Comparison of ENCODE assay signal across 23 cellular contexts in the genomic region with DNA sequence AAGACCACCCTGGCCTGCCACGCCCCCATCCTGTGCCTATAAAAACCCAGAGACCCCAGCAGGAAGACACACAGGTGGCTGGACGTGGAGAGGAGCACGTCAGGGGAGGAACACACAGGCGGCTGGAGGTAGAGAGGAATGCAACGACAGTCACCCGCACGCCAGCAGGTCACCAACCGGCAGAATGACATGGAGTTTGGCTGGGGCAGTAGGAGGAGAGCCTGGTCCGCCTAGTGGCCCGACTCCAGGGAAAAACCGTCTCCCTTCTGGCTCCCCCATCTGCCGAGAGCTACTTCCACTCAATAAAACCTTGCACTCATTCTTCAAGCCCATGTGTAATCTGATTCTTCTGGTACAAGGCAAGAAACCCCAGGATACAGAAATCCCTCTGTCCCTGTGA.
"Had no signal": no experiment of that assay in that cellular context is flagged by ENCODE, and none has a peak within 500 bp of the region (broad histone marks: within the 10 kb centered on the region; RNA-seq: fewer than 3 reads in every experiment).

No MANE protein-coding gene starts in this region.

- ATAC-seq: activated T-cell treated with anti-CD3 and anti-CD28 coated beads, Interleukin-2, amount 50 U/mL, for 4 hours; left lobe of liver; lower lobe of right lung; stimulated activated naive CD8-positive, alpha-beta T cell treated with anti-CD3 and anti-CD28 coated beads, Interleukin-15, Interleukin-2, amounts not matched to agents 100 U/mL and 50 U/mL, for 24 hours had no signal

- H3K9me3 Mint-ChIP-seq: activated B cell treated with CpG ODN at 0.5 μM for 24 hours; activated naive CD8-positive, alpha-beta T cell treated with anti-CD3 and anti-CD28 coated beads for 36 hours; activated T-cell treated with anti-CD3 and anti-CD28 coated beads, Interleukin-2, amount 50 U/mL, for 4 hours; activated T-helper 2 cell treated with anti-CD3 and anti-CD28 coated beads, Interferon-gamma antibody, Interleukin-2, Interleukin-4, amounts not matched to agents 10 μg/mL and 5 μg/mL and 100 μg/mL, durations not matched to agents 14 hours and 24 hours and 36 hours; central memory CD8-positive, alpha-beta T cell; naive B cell had no signal

- H3K4me1 Mint-ChIP-seq: activated B cell treated with CpG ODN at 0.5 μM for 24 hours; central memory CD8-positive, alpha-beta T cell had no signal

- H3K4me3 Mint-ChIP-seq: activated B cell treated with CpG ODN at 0.5 μM for 24 hours; activated naive CD8-positive, alpha-beta T cell treated with anti-CD3 and anti-CD28 coated beads for 36 hours; activated T-cell treated with anti-CD3 and anti-CD28 coated beads, Interleukin-2, amount 50 U/mL, for 4 hours; central memory CD8-positive, alpha-beta T cell; naive B cell; neural progenitor cell had no signal

- DNase-seq: activated B cell treated with CpG ODN at 0.5 μM for 24 hours; activated CD4-positive, alpha-beta T cell treated with anti-CD3 and anti-CD28 coated beads for 4 hours; activated CD4-positive, alpha-beta T cell treated with anti-CD3 and anti-CD28 coated beads, Interleukin-2, amount 50 U/mL, for 48 hours; activated CD8-positive, alpha-beta memory T cell treated with anti-CD3 and anti-CD28 coated beads, Interleukin-2, amount 50 U/mL, for 48 hours; activated naive CD4-positive, alpha-beta T cell treated with Interleukin-2 at 50 U/mL for 16 hours; activated naive CD8-positive, alpha-beta T cell treated with anti-CD3 and anti-CD28 coated beads for 36 hours; activated T-cell treated with anti-CD3 and anti-CD28 coated beads, Interleukin-2, amount 50 U/mL, for 4 hours; cortex of kidney; effector CD4-positive, alpha-beta T cell; erythroblast; foreskin fibroblast; kidney; lower lobe of right lung; naive B cell; stimulated activated CD4-positive, alpha-beta T cell treated with anti-CD3 and anti-CD28 coated beads, Interleukin-4, amount 100 ng/mL, for 24 hours; stimulated activated naive CD8-positive, alpha-beta T cell treated with anti-CD3 and anti-CD28 coated beads, Interleukin-15, Interleukin-2, amounts not matched to agents 100 U/mL and 50 U/mL, for 24 hours; T-helper 1 cell; T-helper 9 cell; upper lobe of left lung had no signal

- H3K27me3 Mint-ChIP-seq: activated B cell treated with CpG ODN at 0.5 μM for 24 hours; activated naive CD8-positive, alpha-beta T cell treated with anti-CD3 and anti-CD28 coated beads for 36 hours; central memory CD8-positive, alpha-beta T cell; naive B cell had no signal

- H3K27ac Mint-ChIP-seq: activated B cell treated with CpG ODN at 0.5 μM for 24 hours; activated naive CD8-positive, alpha-beta T cell treated with anti-CD3 and anti-CD28 coated beads for 36 hours; activated T-helper 2 cell treated with anti-CD3 and anti-CD28 coated beads, Interferon-gamma antibody, Interleukin-2, Interleukin-4, amounts not matched to agents 10 μg/mL and 5 μg/mL and 100 μg/mL, durations not matched to agents 14 hours and 24 hours and 36 hours had no signal

- H3K36me3 Mint-ChIP-seq: activated naive CD8-positive, alpha-beta T cell treated with anti-CD3 and anti-CD28 coated beads for 36 hours; naive B cell had no signal
